Comparison of ENCODE assay signal across 10 cellular contexts in the genomic region with DNA sequence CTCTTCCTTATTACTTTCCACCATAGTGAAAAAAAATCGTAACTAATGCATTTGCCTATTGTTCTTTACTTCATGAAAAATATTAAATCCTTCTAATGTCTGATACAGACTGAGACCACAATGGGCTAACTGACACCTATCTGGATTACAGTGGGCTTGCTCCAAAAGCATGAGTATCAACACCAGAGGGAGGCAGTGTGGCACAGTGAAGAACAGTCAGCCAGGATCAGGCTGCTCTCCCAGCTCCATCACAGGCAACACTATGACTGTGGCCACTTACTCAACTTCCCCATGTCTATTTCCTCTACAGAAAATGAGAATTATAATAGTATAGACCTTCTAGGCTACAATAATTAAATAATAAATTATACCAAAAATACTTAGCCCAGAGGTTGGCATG.
DNase-seq lines count a peak whose midpoint lies in the region; ATAC-seq and TF ChIP-seq lines count a peak whose summit lies in the region.
"Had no signal": no experiment of that assay in that cellular context is flagged by ENCODE, and none has a peak within 500 bp of the region (broad histone marks: within the 10 kb centered on the region; RNA-seq: fewer than 3 reads in every experiment).

No MANE protein-coding gene starts in this region.

- no peaks in the 10 kb centered on the region for H3K4me1 ChIP-seq in lower lobe of right lung
- H3K4me1 ChIP-seq: pancreas had no signal

- H3K27me3 Mint-ChIP-seq in activated naive CD8-positive, alpha-beta T cell treated with anti-CD3 and anti-CD28 coated beads for 36 hours: no peaks in the 10 kb centered on the region
- H3K27me3 Mint-ChIP-seq: activated T-helper 17 cell treated with anti-CD3 and anti-CD28 coated beads, Interleukin-2, amount 50 U/mL, for 72 hours had no signal

- no peaks in the 10 kb centered on the region for H3K9me3 ChIP-seq in lower lobe of right lung
- H3K9me3 ChIP-seq: pancreas had no signal

- peaks cover 2% of the 10 kb centered on the region for H3K9me3 Mint-ChIP-seq in activated naive CD8-positive, alpha-beta T cell treated with anti-CD3 and anti-CD28 coated beads for 36 hours

- no peaks in the 10 kb centered on the region for H3K27me3 ChIP-seq in lower lobe of right lung (ENCODE audit: low read depth)
- H3K27me3 ChIP-seq: pancreas had no signal

- no peak overlapping the region for H3K4me3 Mint-ChIP-seq in activated naive CD8-positive, alpha-beta T cell treated with anti-CD3 and anti-CD28 coated beads for 36 hours
- H3K4me3 Mint-ChIP-seq: activated T-helper 17 cell treated with anti-CD3 and anti-CD28 coated beads, Interleukin-2, amount 50 U/mL, for 72 hours had no signal

- no peak overlapping the region for H3K4me3 ChIP-seq in lower lobe of right lung
- H3K4me3 ChIP-seq: pancreas had no signal

- peaks cover 4% of the 10 kb centered on the region for H3K4me1 Mint-ChIP-seq in activated naive CD8-positive, alpha-beta T cell treated with anti-CD3 and anti-CD28 coated beads for 36 hours

- ATAC-seq in lower lobe of right lung (peak; percentile 46), GM19397 (IDR thresholded peaks at IDR 0.05; ENCODE audit: unreplicated experiment) (no peak)
- ATAC-seq: activated T-helper 17 cell treated with anti-CD3 and anti-CD28 coated beads, Interleukin-2, amount 50 U/mL, for 72 hours had no signal

- H3K27ac ChIP-seq in lower lobe of right lung: no peak overlapping the region
- H3K27ac ChIP-seq: pancreas had no signal

- H3K27ac Mint-ChIP-seq in activated naive CD8-positive, alpha-beta T cell treated with anti-CD3 and anti-CD28 coated beads for 36 hours: no peak overlapping the region
- H3K27ac Mint-ChIP-seq: activated T-helper 17 cell treated with anti-CD3 and anti-CD28 coated beads, Interleukin-2, amount 50 U/mL, for 72 hours had no signal

- H3K36me3 ChIP-seq in lower lobe of right lung: no peaks in the 10 kb centered on the region
- H3K36me3 ChIP-seq: pancreas had no signal

- DNase-seq in NCI-H1092 treated with DMSO at 0.1 percent for 48 hours (lab: John Stamatoyannopoulos, UW) (peak; percentile 33), NCI-H1092 (lab: John Stamatoyannopoulos, UW) (no peak), HT-29 (ENCODE audit: low spot score) (peak; percentile 32), lower lobe of right lung (no peak), hippocampal formation (lab: John Stamatoyannopoulos, UW) (no peak)
- DNase-seq in activated naive CD8-positive, alpha-beta T cell treated with anti-CD3 and anti-CD28 coated beads for 36 hours: peak; percentile 3
- DNase-seq in activated CD8-positive, alpha-beta memory T cell treated with anti-CD3 and anti-CD28 coated beads for 24 hours: no peak
- DNase-seq: pancreas had no signal

- peaks cover 9% of the 10 kb centered on the region for H3K36me3 Mint-ChIP-seq in activated naive CD8-positive, alpha-beta T cell treated with anti-CD3 and anti-CD28 coated beads for 36 hours

- intact Hi-C loops in lower lobe of right lung (cut with DNase I): no loop called here

- no peak for TF ChIP-seq CTCF in lower lobe of right lung (IDR thresholded peaks at IDR 0.05)

Comparison
In these comparisons a context has a peak if more than half of its experiments do, and no peak if none do; other contexts are left out.
1. DNase-seq: peak in NCI-H1092 treated with DMSO at 0.1 percent for 48 hours (single experiment), HT-29 (single experiment) and activated naive CD8-positive, alpha-beta T cell treated with anti-CD3 and anti-CD28 coated beads for 36 hours (single experiment); none in NCI-H1092 (single experiment), lower lobe of right lung (single experiment), activated CD8-positive, alpha-beta memory T cell treated with anti-CD3 and anti-CD28 coated beads for 24 hours (single experiment) and hippocampal formation (0 of 2).